Comparison of ENCODE assay signal across 19 cellular contexts in the genomic region with DNA sequence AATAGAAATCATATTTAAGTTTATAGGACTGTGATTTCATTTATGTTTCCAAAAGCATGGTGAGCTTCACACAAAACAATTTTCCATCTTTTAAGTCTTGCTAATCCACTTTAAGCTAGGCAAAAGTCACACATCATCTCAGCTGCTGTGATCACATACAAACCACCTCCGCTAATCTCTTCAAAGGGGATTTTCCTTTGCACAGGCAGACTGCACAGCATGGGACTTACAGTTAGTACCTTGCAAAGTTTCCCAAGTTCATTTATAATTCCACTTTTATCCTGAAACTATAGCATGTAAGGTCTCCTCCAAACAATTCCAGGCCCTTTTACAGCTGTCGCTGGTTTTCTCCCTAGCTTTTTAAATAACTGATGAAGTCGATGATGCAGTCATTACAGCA.
DNase-seq lines count a peak whose midpoint lies in the region; FAIRE-seq and TF ChIP-seq lines count a peak whose summit lies in the region.
"Had no signal": no experiment of that assay in that cellular context is flagged by ENCODE, and none has a peak within 500 bp of the region (broad histone marks: within the 10 kb centered on the region; RNA-seq: fewer than 3 reads in every experiment).

No MANE protein-coding gene starts in this region.

- H2AFZ ChIP-seq in neuronal stem cell (ENCODE audit: low read length) (peak overlapping the region; percentile 21), MM.1S (ENCODE audit: low read length) (no peak overlapping the region)
- H2AFZ ChIP-seq: GM23338 had no signal

- TF ChIP-seq CTCF in D721Med (IDR thresholded peaks at IDR 0.05; ENCODE audit: insufficient read depth, missing control alignments): no peak
- no peak for TF ChIP-seq CTCF in WERI-Rb-1 (IDR thresholded peaks at IDR 0.05; ENCODE audit: low read depth, low read length)
- TF ChIP-seq CTCF in MM.1S (IDR thresholded peaks at IDR 0.05; ENCODE audit: low read length): no peak

- no peak overlapping the region for H3K4ac ChIP-seq in neuronal stem cell (ENCODE audit: low read length)

- no peak overlapping the region for H3K4me3 ChIP-seq in WERI-Rb-1 (ENCODE audit: low read depth, low read length)
- H3K4me3 ChIP-seq in neuronal stem cell (ENCODE audit: low read length in 2 of 2): no peak overlapping the region
- H3K4me3 ChIP-seq in MM.1S (ENCODE audit: low read length): no peak overlapping the region
- H3K4me3 ChIP-seq: BLaER1, GM23338 had no signal

- no peak overlapping the region for H4K8ac ChIP-seq in neuronal stem cell (ENCODE audit: low read depth, low read length)

- H2BK120ac ChIP-seq in neuronal stem cell (ENCODE audit: low read depth, low read length): no peak overlapping the region

- H2BK15ac ChIP-seq in neuronal stem cell (ENCODE audit: low read length): no peak overlapping the region

- H3K36me3 ChIP-seq in WERI-Rb-1 (no peaks in the 10 kb centered on the region), neuronal stem cell (replicated peaks in 1 of 2; ENCODE audit: control insufficient read depth in 2 of 2, insufficient read depth in 2 of 2, low read length in 2 of 2) (no peaks in the 10 kb centered on the region), MM.1S (replicated peaks; ENCODE audit: insufficient read depth, low read length) (no peaks in the 10 kb centered on the region)
- H3K36me3 ChIP-seq: BLaER1 had no signal

- no peak overlapping the region for H4K91ac ChIP-seq in neuronal stem cell (ENCODE audit: low read depth, low read length, poor library complexity)

- no peaks in the 10 kb centered on the region for H3K9me2 ChIP-seq in MM.1S (replicated peaks; ENCODE audit: insufficient read depth, low read length)

- no peaks in the 10 kb centered on the region for H3K79me1 ChIP-seq in neuronal stem cell (ENCODE audit: low read depth, low read length)

- DNase-seq in D721Med (ENCODE audit: insufficient read length, low spot score): peak; percentile 19
- DNase-seq in NCI-H82 (lab: John Stamatoyannopoulos, UW): peak; percentile 88
- DNase-seq in WERI-Rb-1: peak; percentile 62
- no peak for DNase-seq in neuronal stem cell (ENCODE audit: low spot score)
- DNase-seq in MM.1S: no peak
- no peak for DNase-seq in activated gamma-delta T cell (lab: John Stamatoyannopoulos, UW)
- DNase-seq in NCI-H1694 treated with DMSO at 0.1 percent for 48 hours (lab: John Stamatoyannopoulos, UW): no peak
- no peak for DNase-seq in activated CD4-positive, alpha-beta T cell treated with anti-CD3 and anti-CD28 coated beads for 48 hours
- DNase-seq: 8988T; CD4-positive, alpha-beta memory T cell; HCEC 1CT; IMR-90 had no signal

- H3K4me1 ChIP-seq in neuronal stem cell (ENCODE audit: control insufficient read depth in 2 of 2, insufficient read depth in 1 of 2, low read depth in 1 of 2, low read length in 2 of 2) (peaks cover 3 to 7% of the 10 kb centered on the region in 2 donors), MM.1S (ENCODE audit: low read length) (no peaks in the 10 kb centered on the region)

- H3K18ac ChIP-seq in neuronal stem cell (ENCODE audit: low read length): no peak overlapping the region

- peak; percentile 98 for FAIRE-seq in D721Med (lab: Jason Lieb, UNC)
- FAIRE-seq: G401.6, GM12891, GM18507, H54, HTR-8/SVneo had no signal

- H3K27me3 ChIP-seq in WERI-Rb-1 (ENCODE audit: insufficient read depth, low read depth, severe bottlenecking): no peaks in the 10 kb centered on the region
- no peaks in the 10 kb centered on the region for H3K27me3 ChIP-seq in neuronal stem cell (ENCODE audit: control insufficient read depth in 3 of 3, insufficient read depth in 3 of 3, low read depth in 1 of 3, low read length in 3 of 3)
- no peaks in the 10 kb centered on the region for H3K27me3 ChIP-seq in MM.1S (replicated peaks; ENCODE audit: insufficient read depth, low read length)
- H3K27me3 ChIP-seq: BLaER1 had no signal

- H2AK5ac ChIP-seq in neuronal stem cell (ENCODE audit: low read depth, low read length): no peak overlapping the region

- no peaks in the 10 kb centered on the region for H4K20me1 ChIP-seq in MM.1S (ENCODE audit: insufficient read depth, low read length)
- H4K20me1 ChIP-seq: BLaER1 had no signal

- H2BK12ac ChIP-seq in neuronal stem cell (ENCODE audit: low read length): no peak overlapping the region

- no peak overlapping the region for H2BK5ac ChIP-seq in neuronal stem cell (ENCODE audit: low read length)

- H3K14ac ChIP-seq in neuronal stem cell (ENCODE audit: low read length): no peak overlapping the region

- H3K4me2 ChIP-seq in neuronal stem cell (ENCODE audit: insufficient read depth, low read length, poor library complexity, severe bottlenecking) (no peak overlapping the region), MM.1S (ENCODE audit: low read depth, low read length) (no peak overlapping the region)
- H3K4me2 ChIP-seq: BLaER1, GM23338 had no signal

- H3K27ac ChIP-seq in WERI-Rb-1 (peak overlapping the region; percentile 19; the same call in 1 of the 2 replicates), neuronal stem cell (replicated peaks; ENCODE audit: low read length) (no peak overlapping the region), MM.1S (ENCODE audit: low read length) (no peak overlapping the region)
- H3K27ac ChIP-seq: BLaER1 had no signal

- no peaks in the 10 kb centered on the region for H3K79me2 ChIP-seq in MM.1S (ENCODE audit: low read length)

- H3K23ac ChIP-seq in neuronal stem cell (ENCODE audit: low read depth, low read length, poor library complexity): no peak overlapping the region

- WGBS in neuronal stem cell (ENCODE audit: extremely low coverage in 2 of 2, insufficient read length in 2 of 2, insufficient replicate concordance in 1 of 2), 2 donors: no CpG with 5 or more reads among the region's 3 CpGs

- H3F3A ChIP-seq in MM.1S (ENCODE audit: insufficient read depth, low read length): no peaks in the 10 kb centered on the region

- H3K9me3 ChIP-seq in WERI-Rb-1 (ENCODE audit: severe bottlenecking) (no peaks in the 10 kb centered on the region), neuronal stem cell (replicated peaks in 1 of 2; ENCODE audit: control insufficient read depth in 2 of 2, insufficient read depth in 1 of 2, low read depth in 1 of 2, low read length in 2 of 2) (no peaks in the 10 kb centered on the region), MM.1S (replicated peaks; ENCODE audit: insufficient read depth, low read length) (no peaks in the 10 kb centered on the region)
- H3K9me3 ChIP-seq: BLaER1 had no signal

- no peak overlapping the region for H3K9ac ChIP-seq in neuronal stem cell (ENCODE audit: low read depth, low read length, poor library complexity)
- H3K9ac ChIP-seq in MM.1S (ENCODE audit: low read length): no peak overlapping the region
- H3K9ac ChIP-seq: BLaER1 had no signal

Comparison
In these comparisons a context has a peak if more than half of its experiments do, and no peak if none do; other contexts are left out.
1. DNase-seq: peak in D721Med (single experiment), NCI-H82 (single experiment) and WERI-Rb-1 (single experiment); none in neuronal stem cell (single experiment), MM.1S (single experiment), activated gamma-delta T cell (single experiment), NCI-H1694 treated with DMSO at 0.1 percent for 48 hours (single experiment) and activated CD4-positive, alpha-beta T cell treated with anti-CD3 and anti-CD28 coated beads for 48 hours (single experiment).